1 cellular context compared by ENCODE assay signal in genomic region chrX:79154612-79155358, GRCh38.
TF ChIP-seq lines count a peak whose summit lies in the region.

No MANE protein-coding gene starts in this region.

TF ChIP-seq in SK-N-SH treated with all-trans-retinoic acid at 6 μM for 48 hours, 23 proteins besides CTCF, POLR2A, EP300 and RAD21 (continued from another document):
- TF ChIP-seq POU6F1 (CRISPR knock-in tag; IDR thresholded peaks at IDR 0.05; ENCODE audit: borderline replicate concordance, low read depth), result no peak
- no peak for TF ChIP-seq CSRNP3 (CRISPR knock-in tag; IDR thresholded peaks at IDR 0.05)
- no peak for TF ChIP-seq ZC3H10 (CRISPR knock-in tag; IDR thresholded peaks at IDR 0.05)
- TF ChIP-seq TSHZ2 (CRISPR knock-in tag; IDR thresholded peaks at IDR 0.05), result no peak
- TF ChIP-seq TOX (CRISPR knock-in tag; IDR thresholded peaks at IDR 0.05; ENCODE audit: borderline replicate concordance), result no peak
- no peak for TF ChIP-seq CREB5 (CRISPR knock-in tag; IDR thresholded peaks at IDR 0.05; ENCODE audit: low read depth)
- no peak for TF ChIP-seq OSR1 (CRISPR knock-in tag; IDR thresholded peaks at IDR 0.05)
- no peak for TF ChIP-seq PPARA (CRISPR knock-in tag; IDR thresholded peaks at IDR 0.05; ENCODE audit: borderline replicate concordance)
TF ChIP-seq in SK-N-SH treated with all-trans-retinoic acid at 6 μM for 48 hours: peak in this region for 0.
